ENCODE assay signal across 25 cellular contexts in genomic region chr12:22268406-22268805, GRCh38.
"Had no signal": no experiment of that assay in that cellular context is flagged by ENCODE, and none has a peak within 500 bp of the region (broad histone marks: within the 10 kb centered on the region; RNA-seq: fewer than 3 reads in every experiment).

No MANE protein-coding gene starts in this region.

- H3K27me3 Mint-ChIP-seq: activated naive CD4-positive, alpha-beta T cell treated with anti-CD3 and anti-CD28 coated beads, Interleukin-2, amount 10 ng/mL, durations not matched to agents 7 days and 5 days had no signal

- H3K9me3 Mint-ChIP-seq: activated naive CD4-positive, alpha-beta T cell treated with anti-CD3 and anti-CD28 coated beads, Interleukin-2, amount 10 ng/mL, durations not matched to agents 7 days and 5 days; activated T-cell treated with anti-CD3 and anti-CD28 coated beads, Interleukin-2, amount 50 U/mL, for 4 hours; immature natural killer cell; natural killer cell; T-helper 2 cell treated with Interferon-gamma antibody and Interleukin-4, amounts not matched to agents 5 μg/mL and 100 μg/mL, for 36 hours had no signal

- H3K4me1 Mint-ChIP-seq: activated naive CD4-positive, alpha-beta T cell treated with anti-CD3 and anti-CD28 coated beads, Interleukin-2, amount 10 ng/mL, durations not matched to agents 7 days and 5 days had no signal

- H3K4me3 Mint-ChIP-seq: activated naive CD4-positive, alpha-beta T cell treated with anti-CD3 and anti-CD28 coated beads, Interleukin-2, amount 10 ng/mL, durations not matched to agents 7 days and 5 days; activated T-cell treated with anti-CD3 and anti-CD28 coated beads, Interleukin-2, amount 50 U/mL, for 4 hours; brain; immature natural killer cell; natural killer cell; T-helper 2 cell treated with Interferon-gamma antibody and Interleukin-4, amounts not matched to agents 5 μg/mL and 100 μg/mL, for 36 hours had no signal

- H3K4me3 ChIP-seq: hepatocyte, left ventricle myocardium inferior, ovary, psoas muscle, right atrium auricular region, spleen, upper lobe of right lung had no signal

- H3K9me3 ChIP-seq: left ventricle myocardium inferior, neutrophil, ovary, psoas muscle, right atrium auricular region, spleen, upper lobe of right lung had no signal

- ATAC-seq: esophagus mucosa, psoas muscle, T-cell, upper lobe of right lung had no signal

- DNase-seq: activated CD4-positive, CD25-positive, alpha-beta regulatory T cell treated with anti-CD3 and anti-CD28 coated beads, Interleukin-2, amount 50 U/mL, for 72 hours; activated CD8-positive, alpha-beta memory T cell treated with anti-CD3 and anti-CD28 coated beads, Interleukin-2, amount 50 U/mL, for 48 hours; activated naive CD4-positive, alpha-beta T cell treated with anti-CD3 and anti-CD28 coated beads, Interleukin-2, amount 10 ng/mL, durations not matched to agents 7 days and 5 days; activated T-cell treated with anti-CD3 and anti-CD28 coated beads, Interleukin-2, amount 50 U/mL, for 4 hours; aorta; effector memory CD4-positive, alpha-beta T cell; foreskin melanocyte; immature natural killer cell; left ventricle myocardium inferior; midbrain; natural killer cell; ovary; psoas muscle; spleen; stimulated activated CD4-positive, alpha-beta T cell treated with anti-CD3 and anti-CD28 coated beads, Interleukin-4, amount 100 ng/mL, for 1 hour; stimulated activated naive CD4-positive, alpha-beta T cell treated with Interleukin-2 at 50 U/mL for 16 hours; T-cell; upper lobe of right lung; WERI-Rb-1 had no signal

- H3K27ac ChIP-seq: hepatocyte, neutrophil, ovary, psoas muscle, right atrium auricular region, spleen, upper lobe of right lung, WERI-Rb-1 had no signal

- H3K36me3 ChIP-seq: left ventricle myocardium inferior, neutrophil, ovary, right atrium auricular region, spleen, upper lobe of right lung, WERI-Rb-1 had no signal

- H3K4me1 ChIP-seq: left ventricle myocardium inferior, psoas muscle, right atrium auricular region, spleen, upper lobe of right lung had no signal

- H3K27ac Mint-ChIP-seq: activated naive CD4-positive, alpha-beta T cell treated with anti-CD3 and anti-CD28 coated beads, Interleukin-2, amount 10 ng/mL, durations not matched to agents 7 days and 5 days; immature natural killer cell; natural killer cell; T-helper 2 cell treated with Interferon-gamma antibody and Interleukin-4, amounts not matched to agents 5 μg/mL and 100 μg/mL, for 36 hours had no signal

- H3K27me3 ChIP-seq: hepatocyte, ovary, right atrium auricular region, spleen, upper lobe of right lung had no signal

- H3K36me3 Mint-ChIP-seq: activated naive CD4-positive, alpha-beta T cell treated with anti-CD3 and anti-CD28 coated beads, Interleukin-2, amount 10 ng/mL, durations not matched to agents 7 days and 5 days; immature natural killer cell; natural killer cell had no signal
